8 cellular contexts compared by ENCODE assay signal in genomic region chr1:181135462-181135781, GRCh38.
DNase-seq lines count a peak whose midpoint lies in the region; ATAC-seq lines count a peak whose summit lies in the region.

No MANE protein-coding gene starts in this region.

- H3K4me1 Mint-ChIP-seq in dendritic cell treated with granulocyte-macrophage colony-stimulating factor and Interleukin-4, amounts not matched to agents 40 ng/mL and 50 ng/mL, for 4 days (ENCODE audit: low read depth), result peaks cover 92% of the 10 kb centered on the region

- peak overlapping the region; percentile 96 for H3K27ac Mint-ChIP-seq in dendritic cell treated with granulocyte-macrophage colony-stimulating factor and Interleukin-4, amounts not matched to agents 40 ng/mL and 50 ng/mL, for 4 days

- intact Hi-C loops in dendritic cell treated with granulocyte-macrophage colony-stimulating factor and Interleukin-4, amounts not matched to agents 40 ng/mL and 50 ng/mL, for 4 days (cut with micrococcal nuclease), result loop anchor here (1.0 kb wide), 1 partner anchor 30 kb away; no protein-coding TSS in a partner anchor

- peak; percentile 35 for DNase-seq in stimulated activated CD4-positive, alpha-beta T cell treated with anti-CD3 and anti-CD28 coated beads, Interleukin-15, amount 100 ng/mL, for 24 hours
- DNase-seq in stimulated activated CD4-positive, alpha-beta T cell treated with anti-CD3 and anti-CD28 coated beads, Interleukin-4, amount 100 ng/mL, for 4 hours, result no peak
- DNase-seq in RKO (ENCODE audit: low spot score), result peak; percentile 16
- DNase-seq in AML-193 (lab: John Stamatoyannopoulos, UW), result no peak
- DNase-seq in HuH-7.5 (ENCODE audit: low spot score), result no peak

- H3K4me1 ChIP-seq in neuron (ENCODE audit: insufficient read depth, low read length), result peaks cover 12% of the 10 kb centered on the region

- H3K27me3 ChIP-seq in neuron (ENCODE audit: insufficient read depth, low read length), result no peaks in the 10 kb centered on the region

- H3K4me3 ChIP-seq in neuron (ENCODE audit: low read length), result no peak overlapping the region

- no peaks in the 10 kb centered on the region for H3K27me3 Mint-ChIP-seq in dendritic cell treated with granulocyte-macrophage colony-stimulating factor and Interleukin-4, amounts not matched to agents 40 ng/mL and 50 ng/mL, for 4 days

- peak overlapping the region; percentile 37 for H2AFZ ChIP-seq in neuron (ENCODE audit: low read depth, low read length)

- ATAC-seq in HG03432 (IDR thresholded peaks at IDR 0.05; ENCODE audit: unreplicated experiment), result no peak

- no peaks in the 10 kb centered on the region for H3K9me3 Mint-ChIP-seq in dendritic cell treated with granulocyte-macrophage colony-stimulating factor and Interleukin-4, amounts not matched to agents 40 ng/mL and 50 ng/mL, for 4 days

- H3K36me3 Mint-ChIP-seq in dendritic cell treated with granulocyte-macrophage colony-stimulating factor and Interleukin-4, amounts not matched to agents 40 ng/mL and 50 ng/mL, for 4 days (ENCODE audit: low read depth), result no peaks in the 10 kb centered on the region

- H3K36me3 ChIP-seq in neuron (ENCODE audit: insufficient read depth, low read length), result no peaks in the 10 kb centered on the region

- H3K4me3 Mint-ChIP-seq in dendritic cell treated with granulocyte-macrophage colony-stimulating factor and Interleukin-4, amounts not matched to agents 40 ng/mL and 50 ng/mL, for 4 days, result peak overlapping the region; percentile 64

- no peaks in the 10 kb centered on the region for H3K9me3 ChIP-seq in neuron (ENCODE audit: low read length)

Comparison
In these comparisons a context has a peak if more than half of its experiments do, and no peak if none do; other contexts are left out.
1. DNase-seq: peak in stimulated activated CD4-positive, alpha-beta T cell treated with anti-CD3 and anti-CD28 coated beads, Interleukin-15, amount 100 ng/mL, for 24 hours (single experiment) and RKO (single experiment); none in stimulated activated CD4-positive, alpha-beta T cell treated with anti-CD3 and anti-CD28 coated beads, Interleukin-4, amount 100 ng/mL, for 4 hours (0 of 2), AML-193 (0 of 2) and HuH-7.5 (single experiment).